17 cellular contexts compared by ENCODE assay signal in genomic region chr2:47767497-47767844, GRCh38. TPM values are rescaled to one million over a fixed set of nuclear protein-coding genes. Genes with fewer than 3 reads are reported as not detected.
DNase-seq lines count a peak whose midpoint lies in the region; ATAC-seq, FAIRE-seq and TF ChIP-seq lines count a peak whose summit lies in the region.
"Had no signal": no experiment of that assay in that cellular context is flagged by ENCODE, and none has a peak within 500 bp of the region (broad histone marks: within the 10 kb centered on the region; RNA-seq: fewer than 3 reads in every experiment).

No MANE protein-coding gene starts in this region.

- FAIRE-seq in HepG2 (lab: Jason Lieb, UNC), result no peak
- FAIRE-seq: G401.6, RCC 7860, TTC549 had no signal

- peaks cover 18% of the 10 kb centered on the region for H3K36me3 Mint-ChIP-seq in HFFc6 (ENCODE audit: low read depth)
- H3K36me3 Mint-ChIP-seq in stimulated activated memory B cell treated with anti-CD40 and anti-IgM and Interleukin-4, amounts not matched to agents 10 μg/mL and 1 μg/mL and 100 μg/mL, for 72 hours, result no peaks in the 10 kb centered on the region
- H3K36me3 Mint-ChIP-seq: activated CD4-positive, alpha-beta memory T cell treated with anti-CD3 and anti-CD28 coated beads for 36 hours; activated naive CD8-positive, alpha-beta T cell treated with anti-CD3 and anti-CD28 coated beads for 36 hours had no signal

- H3K27ac ChIP-seq in SU-DHL-6 (ENCODE audit: low read depth, low read length) (peak overlapping the region; percentile 93), HepG2 (ENCODE audit: extremely low read length, insufficient read depth, low read length) (no peak overlapping the region), caudate nucleus (ENCODE audit: low read depth, low read length) (no peak overlapping the region)
- H3K27ac ChIP-seq: heart left ventricle had no signal

- H3F3A ChIP-seq in SU-DHL-6 (ENCODE audit: insufficient read depth), result peaks cover 46% of the 10 kb centered on the region

- H3K4me1 ChIP-seq in HepG2 (ENCODE audit: insufficient read depth, low read length), result peaks cover 6% of the 10 kb centered on the region; the same call in 1 of the 2 replicates

- no peak for TF ChIP-seq RAD21 in HepG2 (CRISPR knock-in tag; IDR thresholded peaks at IDR 0.05)

- TF ChIP-seq CTCF in HFFc6 (IDR thresholded peaks at IDR 0.05) (no peak), SU-DHL-6 (IDR thresholded peaks at IDR 0.05; ENCODE audit: insufficient read depth, low read length, poor library complexity, severe bottlenecking) (no peak), HepG2 (CRISPR knock-in tag; IDR thresholded peaks at IDR 0.05) (no peak)

- H3K27me3 Mint-ChIP-seq in HFFc6 (ENCODE audit: insufficient read depth), result peaks cover 25% of the 10 kb centered on the region
- no peaks in the 10 kb centered on the region for H3K27me3 Mint-ChIP-seq in stimulated activated memory B cell treated with anti-CD40 and anti-IgM and Interleukin-4, amounts not matched to agents 10 μg/mL and 1 μg/mL and 100 μg/mL, for 72 hours
- H3K27me3 Mint-ChIP-seq: activated CD4-positive, alpha-beta memory T cell treated with anti-CD3 and anti-CD28 coated beads for 36 hours; activated naive CD8-positive, alpha-beta T cell treated with anti-CD3 and anti-CD28 coated beads for 36 hours had no signal

- H3K4me3 Mint-ChIP-seq in HFFc6, result peak overlapping the region; percentile 83
- H3K4me3 Mint-ChIP-seq in stimulated activated memory B cell treated with anti-CD40 and anti-IgM and Interleukin-4, amounts not matched to agents 10 μg/mL and 1 μg/mL and 100 μg/mL, for 72 hours, result no peak overlapping the region
- H3K4me3 Mint-ChIP-seq: activated CD4-positive, alpha-beta memory T cell treated with anti-CD3 and anti-CD28 coated beads for 36 hours; activated naive CD8-positive, alpha-beta T cell treated with anti-CD3 and anti-CD28 coated beads for 36 hours; nephron had no signal

- intact Hi-C loops in HepG2 (cut with micrococcal nuclease; ENCODE audit: unreplicated experiment), result loop anchor here (5.0 kb wide), 1 partner anchor 380 kb away; no protein-coding TSS in a partner anchor

- DNase-seq in HFFc6 (no peak), HepG2 (ENCODE audit: low spot score) (no peak), caudate nucleus (lab: John Stamatoyannopoulos, UW) (no peak)
- no peak for DNase-seq in stimulated activated CD4-positive, alpha-beta T cell treated with anti-CD3 and anti-CD28 coated beads, Interleukin-2, amount 100 ng/mL, for 48 hours
- DNase-seq: NCI-H748 treated with DMSO at 0.1 percent for 48 hours had no signal

- in situ Hi-C loops in HepG2 (cut with HindIII; ENCODE audit: extremely low pct_ligation_motif_present, low pct_unique_long_range_greater_than_20kb), result loop anchor here (5.0 to 10.0 kb wide), 3 partner anchors 115 to 433 kb away; no protein-coding TSS in a partner anchor

- H3K79me2 ChIP-seq in SU-DHL-6 (ENCODE audit: insufficient read depth, low read length), result peaks cover 21% of the 10 kb centered on the region
- no peaks in the 10 kb centered on the region for H3K79me2 ChIP-seq in HepG2 (ENCODE audit: insufficient read depth, low read length)

- no peak for TF ChIP-seq POLR2A in HepG2 (IDR thresholded peaks at IDR 0.05; ENCODE audit: insufficient read depth in 1 of 2, low read depth in 2 of 2, low read length in 2 of 2)

- peaks cover 22% of the 10 kb centered on the region for H3K9me3 Mint-ChIP-seq in HFFc6
- H3K9me3 Mint-ChIP-seq in stimulated activated memory B cell treated with anti-CD40 and anti-IgM and Interleukin-4, amounts not matched to agents 10 μg/mL and 1 μg/mL and 100 μg/mL, for 72 hours, result no peaks in the 10 kb centered on the region
- H3K9me3 Mint-ChIP-seq: activated CD4-positive, alpha-beta memory T cell treated with anti-CD3 and anti-CD28 coated beads for 36 hours; activated naive CD8-positive, alpha-beta T cell treated with anti-CD3 and anti-CD28 coated beads for 36 hours; activated T-cell treated with anti-CD3 and anti-CD28 coated beads, Interleukin-2, amount 50 U/mL, for 4 hours had no signal

- H3K4me3 ChIP-seq in SU-DHL-6 (ENCODE audit: insufficient read depth, low read length, poor library complexity, severe bottlenecking) (no peak overlapping the region), HepG2 (replicated peaks in 1 of 3; ENCODE audit: insufficient read depth in 1 of 3, low read depth in 2 of 3, low read length in 3 of 3) (0 out of 6 replicates have a peak overlapping the region, but pooled peaks of 1 of the 3 experiments have one; percentile 38)
- H3K4me3 ChIP-seq: heart left ventricle had no signal

- peaks cover 8% of the 10 kb centered on the region for H3K4me1 Mint-ChIP-seq in HFFc6 (ENCODE audit: low read depth)
- H3K4me1 Mint-ChIP-seq in stimulated activated memory B cell treated with anti-CD40 and anti-IgM and Interleukin-4, amounts not matched to agents 10 μg/mL and 1 μg/mL and 100 μg/mL, for 72 hours, result peaks cover 12% of the 10 kb centered on the region
- H3K4me1 Mint-ChIP-seq: nephron had no signal

- H3K9me2 ChIP-seq in SU-DHL-6 (replicated peaks; ENCODE audit: insufficient read depth, low read length), result no peaks in the 10 kb centered on the region

- ATAC-seq in HepG2, result no peak
- ATAC-seq in stimulated activated memory B cell treated with anti-CD40 and anti-IgM and Interleukin-4, amounts not matched to agents 10 μg/mL and 1 μg/mL and 100 μg/mL, for 72 hours, result no peak
- no peak for ATAC-seq in HG03135 (IDR thresholded peaks at IDR 0.05; ENCODE audit: unreplicated experiment)

- CTCF ChIA-PET in HepG2 (lab: Yijun Ruan, JAX; ENCODE audit: low intra/inter-chr PET ratio, low total read pairs), result interaction anchor here (0.7 to 1.9 kb wide), 4 partner anchors 12 to 379 kb away, joined by 3 to 17 read pairs (median 9); no protein-coding TSS in a partner anchor

- H3K27ac Mint-ChIP-seq in HFFc6, result no peak overlapping the region
- peak overlapping the region; percentile 61 for H3K27ac Mint-ChIP-seq in stimulated activated memory B cell treated with anti-CD40 and anti-IgM and Interleukin-4, amounts not matched to agents 10 μg/mL and 1 μg/mL and 100 μg/mL, for 72 hours
- H3K27ac Mint-ChIP-seq: activated CD4-positive, alpha-beta memory T cell treated with anti-CD3 and anti-CD28 coated beads for 36 hours; activated naive CD8-positive, alpha-beta T cell treated with anti-CD3 and anti-CD28 coated beads for 36 hours; IgD-negative memory B cell; nephron had no signal

- no peaks in the 10 kb centered on the region for H4K20me1 ChIP-seq in SU-DHL-6 (ENCODE audit: low read depth, low read length)
- H4K20me1 ChIP-seq in HepG2 (ENCODE audit: insufficient read depth, low read length), result no peaks in the 10 kb centered on the region

- H3K36me3 ChIP-seq in SU-DHL-6 (ENCODE audit: low read length) (no peaks in the 10 kb centered on the region; the same call in 1 of the 2 replicates), HepG2 (replicated peaks in 1 of 2; ENCODE audit: control insufficient read depth in 1 of 2, insufficient read depth in 2 of 2, low read length in 2 of 2) (no peaks in the 10 kb centered on the region)
- H3K36me3 ChIP-seq: heart left ventricle had no signal

- H2AFZ ChIP-seq in SU-DHL-6 (ENCODE audit: low read depth, low read length, severe bottlenecking) (no peak overlapping the region), HepG2 (ENCODE audit: low read length) (no peak overlapping the region)

- H3K9ac ChIP-seq in SU-DHL-6 (ENCODE audit: low read length) (peak overlapping the region; percentile 24), HepG2 (ENCODE audit: insufficient read depth, low read depth, low read length) (no peak overlapping the region)

- H3K9me3 ChIP-seq in SU-DHL-6 (ENCODE audit: insufficient read depth, low read length) (no peaks in the 10 kb centered on the region), HepG2 (ENCODE audit: low read length) (no peaks in the 10 kb centered on the region)

- no TSS peak for BruUV-seq in HepG2 (replicated peaks; lab: Mats Ljungman, UMichigan)

- POLR2A ChIA-PET in HepG2 (lab: Yijun Ruan, JAX), result interaction anchor here (0.9 to 1.1 kb wide), 4 partner anchors 15 to 432 kb away, joined by 3 to 11 read pairs (median 4); partner anchors contain the start of gene MSH6

- H3K4me2 ChIP-seq in SU-DHL-6 (ENCODE audit: low read depth, low read length, poor library complexity, severe bottlenecking) (peak overlapping the region; percentile 42), HepG2 (ENCODE audit: low read depth, low read length) (peak overlapping the region; percentile 65; the same call in 1 of the 2 replicates)

- H3K27me3 ChIP-seq in SU-DHL-6 (ENCODE audit: low read length), result no peaks in the 10 kb centered on the region
- peaks cover 0 to 8% of the 10 kb centered on the region in 2 experiments; a peak in 2 of 5 replicates for H3K27me3 ChIP-seq in HepG2 (ENCODE audit: control insufficient read depth in 1 of 2, insufficient read depth in 2 of 2, low read length in 2 of 2)

- TF ChIP-seq EP300 in HepG2 (IDR thresholded peaks at IDR 0.05; ENCODE audit: low read depth in 2 of 2, low read length in 2 of 2) (no peak), HepG2 (CRISPR knock-in tag; IDR thresholded peaks at IDR 0.05; ENCODE audit: borderline replicate concordance) (no peak)

- WGBS in HepG2 (ENCODE audit: low lambda C conversion rate), result 3% methylated on average over 3 of the region's 3 CpGs

RNA-seq across cellular contexts. Expression of gene MSH6, which starts 15.5 kb away (rescaled TPM):
- 10 to 100 TPM; 47.6 to 62.1 (median 57.3) TPM for total RNA-seq in HFFc6 (2021; fragmentation: NEBNext Ultra II Directional; extraction: Animal tissue kit (Norgen Biotek cat#: 25700))
- total RNA-seq in HepG2 (2016; rRNA removed; fragmentation: Illumina TruSeq; extraction: Trizol), result 113 and 168 TPM in 2 replicates
- total RNA-seq in HepG2 (2016; cell fraction: cytosol; rRNA removed; fragmentation: Illumina TruSeq; extraction: Trizol; ENCODE audit: low read depth), result 5.9 and 6.7 TPM in 2 replicates
- 111 and 163 TPM in 2 replicates for total RNA-seq in HepG2 (2016; cell fraction: insoluble cytoplasmic fraction; rRNA removed; fragmentation: Illumina TruSeq; extraction: Trizol)
- total RNA-seq in HepG2 (2016; cell fraction: membrane; rRNA removed; fragmentation: Illumina TruSeq; extraction: Trizol), result 14.7 and 15.3 TPM in 2 replicates
- total RNA-seq in HepG2 (2016; cell fraction: nucleus; rRNA removed; fragmentation: Illumina TruSeq; extraction: Trizol), result 64.0 and 69.2 TPM in 2 replicates
- polyA plus RNA-seq in HepG2 (2011; rRNA removed), result 18.1 and 20.8 TPM in 2 replicates
- polyA plus RNA-seq in HepG2 (2011; cell fraction: cytosol; rRNA removed), result 9.8 and 13.1 TPM in 2 replicates
- polyA plus RNA-seq in HepG2 (2011; cell fraction: nucleus; rRNA removed), result 12.9 and 13.6 TPM in 2 replicates
- 27.8 and 54.9 TPM in 2 replicates for polyA plus RNA-seq in HepG2 (2012)
- polyA plus RNA-seq in HepG2 (2016; cell fraction: cytosol; fragmentation: Illumina TruSeq; extraction: Trizol; ENCODE audit: low read depth), result 0.76 and 1.1 TPM in 2 replicates
- 91.7 and 97.3 TPM in 2 replicates for polyA plus RNA-seq in HepG2 (2016; cell fraction: insoluble cytoplasmic fraction; fragmentation: Illumina TruSeq; extraction: Trizol; ENCODE audit: low read depth)
- polyA plus RNA-seq in HepG2 (2016; cell fraction: membrane; fragmentation: Illumina TruSeq; extraction: Trizol; ENCODE audit: low read depth), result 2.1 and 3.5 TPM in 2 replicates
- 63.1 and 63.5 TPM in 2 replicates for polyA plus RNA-seq in HepG2 (2016; cell fraction: nucleus; fragmentation: Illumina TruSeq; extraction: Trizol; ENCODE audit: insufficient read depth, low read depth)
- 14.9 and 32.3 TPM in 2 replicates for polyA minus RNA-seq in HepG2 (2011; rRNA and poly(A)+ RNA removed; ENCODE audit: low replicate concordance)
- polyA minus RNA-seq in HepG2 (2011; cell fraction: cytosol; rRNA and poly(A)+ RNA removed), result 31.4 and 36.9 TPM in 2 replicates
- 36.4 and 40.2 TPM in 2 replicates for polyA minus RNA-seq in HepG2 (2011; cell fraction: nucleus; rRNA and poly(A)+ RNA removed)
